In genomic region chr17:41871789-41872188, GRCh38 we compare ENCODE assay signal across 1 cellular context.
TF ChIP-seq lines count a peak whose summit lies in the region.

No MANE protein-coding gene starts in this region.

TF ChIP-seq in PFSK-1, 5 proteins besides CTCF, POLR2A, EP300 and RAD21:
- TF ChIP-seq SIN3A (IDR thresholded peaks at IDR 0.05; ENCODE audit: borderline replicate concordance, insufficient read depth, low read length) (no peak), POLR2AphosphoS5 (IDR thresholded peaks at IDR 0.05; ENCODE audit: low read depth, low read length) (0 out of 2 replicates have a peak, but pooled peaks have one; percentile 18)
TF ChIP-seq in PFSK-1: peak in this region for 1.
